22 cellular contexts compared by ENCODE assay signal in genomic region chr4:4320951-4321714, GRCh38. TPM values are rescaled to one million over a fixed set of nuclear protein-coding genes. Genes with fewer than 3 reads are reported as not detected.
DNase-seq lines count a peak whose midpoint lies in the region; ATAC-seq and TF ChIP-seq lines count a peak whose summit lies in the region.
"Had no signal": no experiment of that assay in that cellular context is flagged by ENCODE, and none has a peak within 500 bp of the region (broad histone marks: within the 10 kb centered on the region; RNA-seq: fewer than 3 reads in every experiment).

No MANE protein-coding gene starts in this region.

- DNase-seq in activated naive CD8-positive, alpha-beta T cell treated with anti-CD3 and anti-CD28 coated beads, Interleukin-2, amount 10 ng/mL, durations not matched to agents 7 days and 5 days: peak; percentile 12
- DNase-seq in activated naive CD8-positive, alpha-beta T cell treated with anti-CD3 and anti-CD28 coated beads for 36 hours: no peak
- DNase-seq in fibroblast of mammary gland (ENCODE audit: low read depth): peak; percentile 19
- peak in 8 of 10 donors; percentile 28 to 93 (median 56) for DNase-seq in posterior cingulate gyrus
- DNase-seq in activated CD4-positive, alpha-beta T cell treated with anti-CD3 and anti-CD28 coated beads, Interleukin-2, amount 50 U/mL, for 4 hours: no peak
- no peak for DNase-seq in NCI-H2227 (lab: John Stamatoyannopoulos, UW; ENCODE audit: unreplicated experiment)
- DNase-seq: 8988T; C1 segment of cervical spinal cord; Calu3; CD8-positive, alpha-beta memory T cell; DMS153; IMR-90; NCI-H1105; NCI-H146; NCI-H2029; NCI-H226; NCI-H510A treated with DMSO at 0.1 percent for 48 hours; NCI-H774; SJCRH30 had no signal

- H3K4me1 Mint-ChIP-seq in activated naive CD8-positive, alpha-beta T cell treated with anti-CD3 and anti-CD28 coated beads, Interleukin-2, amount 10 ng/mL, durations not matched to agents 7 days and 5 days: peaks cover 2% of the 10 kb centered on the region
- H3K4me1 Mint-ChIP-seq in activated naive CD8-positive, alpha-beta T cell treated with anti-CD3 and anti-CD28 coated beads for 36 hours: no peaks in the 10 kb centered on the region
- H3K4me1 Mint-ChIP-seq: CD8-positive, alpha-beta memory T cell had no signal

- no peaks in the 10 kb centered on the region for H3K36me3 Mint-ChIP-seq in activated naive CD8-positive, alpha-beta T cell treated with anti-CD3 and anti-CD28 coated beads, Interleukin-2, amount 10 ng/mL, durations not matched to agents 7 days and 5 days
- peaks cover 5% of the 10 kb centered on the region for H3K36me3 Mint-ChIP-seq in activated naive CD8-positive, alpha-beta T cell treated with anti-CD3 and anti-CD28 coated beads for 36 hours

- no peak overlapping the region for H3K4me3 Mint-ChIP-seq in activated naive CD8-positive, alpha-beta T cell treated with anti-CD3 and anti-CD28 coated beads, Interleukin-2, amount 10 ng/mL, durations not matched to agents 7 days and 5 days
- no peak overlapping the region for H3K4me3 Mint-ChIP-seq in activated naive CD8-positive, alpha-beta T cell treated with anti-CD3 and anti-CD28 coated beads for 36 hours
- H3K4me3 Mint-ChIP-seq: CD8-positive, alpha-beta memory T cell had no signal

- H3K4me3 ChIP-seq in fibroblast of mammary gland (ENCODE audit: control insufficient read depth, low read depth, low read length): no peak overlapping the region
- H3K4me3 ChIP-seq: SJCRH30 had no signal

- no peak for ATAC-seq in activated naive CD8-positive, alpha-beta T cell treated with anti-CD3 and anti-CD28 coated beads, Interleukin-2, amount 10 ng/mL, durations not matched to agents 7 days and 5 days (ENCODE audit: low read depth)
- ATAC-seq in HG02870 (IDR thresholded peaks at IDR 0.05; ENCODE audit: unreplicated experiment): no peak
- ATAC-seq: HCT116, Panc1 had no signal

- no peak for TF ChIP-seq CTCF in fibroblast of mammary gland (conservative IDR thresholded peaks at IDR 0.05; ENCODE audit: control insufficient read depth, insufficient read depth, low read depth, low read length)

- intact Hi-C loops in posterior cingulate gyrus (cut with DNase I): no loop called here

- no peaks in the 10 kb centered on the region for H3K27me3 Mint-ChIP-seq in activated naive CD8-positive, alpha-beta T cell treated with anti-CD3 and anti-CD28 coated beads, Interleukin-2, amount 10 ng/mL, durations not matched to agents 7 days and 5 days
- H3K27me3 Mint-ChIP-seq in activated naive CD8-positive, alpha-beta T cell treated with anti-CD3 and anti-CD28 coated beads for 36 hours: no peaks in the 10 kb centered on the region
- H3K27me3 Mint-ChIP-seq: CD8-positive, alpha-beta memory T cell had no signal

- no peaks in the 10 kb centered on the region for H3K9me3 Mint-ChIP-seq in activated naive CD8-positive, alpha-beta T cell treated with anti-CD3 and anti-CD28 coated beads, Interleukin-2, amount 10 ng/mL, durations not matched to agents 7 days and 5 days
- H3K9me3 Mint-ChIP-seq in activated naive CD8-positive, alpha-beta T cell treated with anti-CD3 and anti-CD28 coated beads for 36 hours: no peaks in the 10 kb centered on the region
- H3K9me3 Mint-ChIP-seq: CD8-positive, alpha-beta memory T cell had no signal

- H3K27ac Mint-ChIP-seq in activated naive CD8-positive, alpha-beta T cell treated with anti-CD3 and anti-CD28 coated beads, Interleukin-2, amount 10 ng/mL, durations not matched to agents 7 days and 5 days: no peak overlapping the region
- no peak overlapping the region for H3K27ac Mint-ChIP-seq in activated naive CD8-positive, alpha-beta T cell treated with anti-CD3 and anti-CD28 coated beads for 36 hours

- POLR2A ChIA-PET in activated naive CD8-positive, alpha-beta T cell treated with anti-CD3 and anti-CD28 coated beads, Interleukin-2, amount 10 ng/mL, durations not matched to agents 7 days and 5 days (lab: Charles Lee): no interaction called here

RNA-seq across cellular contexts. Expression of gene ZBTB49, which starts 31.1 kb away (rescaled TPM):
- 10 to 100 TPM in 1 of 2 experiments, 1 to 10 TPM in 1; 9.7 to 13.0 TPM for total RNA-seq in activated naive CD8-positive, alpha-beta T cell treated with anti-CD3 and anti-CD28 coated beads, Interleukin-2, amount 10 ng/mL, durations not matched to agents 7 days and 5 days
- total RNA-seq in activated naive CD8-positive, alpha-beta T cell treated with anti-CD3 and anti-CD28 coated beads for 36 hours: 1 to 10 TPM; 5.7 to 6.0 TPM

RNA-seq across cellular contexts. Expression of gene LYAR, which starts 31.2 kb away (rescaled TPM):
- 10 to 100 TPM; 54.5 to 62.3 TPM for total RNA-seq in activated naive CD8-positive, alpha-beta T cell treated with anti-CD3 and anti-CD28 coated beads, Interleukin-2, amount 10 ng/mL, durations not matched to agents 7 days and 5 days
- total RNA-seq in activated naive CD8-positive, alpha-beta T cell treated with anti-CD3 and anti-CD28 coated beads for 36 hours: 100 to 1,000 TPM in 1 of 2 experiments, 10 to 100 TPM in 1; 97.6 to 106 TPM

Comparison
In these comparisons a context has a peak if more than half of its experiments do, and no peak if none do; other contexts are left out.
1. DNase-seq: peak in activated naive CD8-positive, alpha-beta T cell treated with anti-CD3 and anti-CD28 coated beads, Interleukin-2, amount 10 ng/mL, durations not matched to agents 7 days and 5 days (single experiment), fibroblast of mammary gland (single experiment) and posterior cingulate gyrus (8 of 10); none in activated naive CD8-positive, alpha-beta T cell treated with anti-CD3 and anti-CD28 coated beads for 36 hours (single experiment), activated CD4-positive, alpha-beta T cell treated with anti-CD3 and anti-CD28 coated beads, Interleukin-2, amount 50 U/mL, for 4 hours (0 of 2) and NCI-H2227 (single experiment).